Comparison of ENCODE assay signal across 8 cellular contexts in genomic region chr2:100242891-100243670, GRCh38.
A peak's percentile ranks its signal among the peaks of the same experiment; 100 is the strongest.
DNase-seq lines count a peak whose midpoint lies in the region; ATAC-seq and TF ChIP-seq lines count a peak whose summit lies in the region.

No MANE protein-coding gene starts in this region.

- H3K36me3 ChIP-seq in SJCRH30 (no peaks in the 10 kb centered on the region), gastrocnemius medialis (no peaks in the 10 kb centered on the region)

- no peak overlapping the region for H3K4me3 ChIP-seq in SJCRH30
- no peak overlapping the region for H3K4me3 ChIP-seq in astrocyte of the cerebellum (ENCODE audit: low read depth, low read length)
- H3K4me3 ChIP-seq in gastrocnemius medialis: no peak overlapping the region

- TF ChIP-seq CTCF in astrocyte of the cerebellum (IDR thresholded peaks at IDR 0.05; ENCODE audit: low read depth, low read length, missing control alignments) (peak; percentile 79), gastrocnemius medialis (IDR thresholded peaks at IDR 0.05 in 4 of 5, conservative IDR thresholded peaks at IDR 0.05 in 1 of 5) (peak; percentile 42 to 72 (median 65))

- DNase-seq in SIG-M5 treated with dmso at 0.1 percent for 504 hours (lab: John Stamatoyannopoulos, UW; ENCODE audit: unreplicated experiment) (peak; percentile 69), SIG-M5 (lab: John Stamatoyannopoulos, UW) (no peak), HS-5 (ENCODE audit: low read depth) (peak; percentile 59), SJCRH30 (peak; percentile 44 to 59), astrocyte of the cerebellum (ENCODE audit: low read depth) (no peak), hepatic stellate cell (ENCODE audit: low spot score) (peak; percentile 72), gastrocnemius medialis (peak in 1 of 2 donors; percentile 34)

- H3K27ac ChIP-seq in SJCRH30 (no peak overlapping the region), gastrocnemius medialis (no peak overlapping the region)

- intact Hi-C loops in gastrocnemius medialis (cut with DNase I; ENCODE audit: low total_unique reads): loop anchor here (1.0 kb wide), 1 partner anchor 684 kb away; no protein-coding TSS in a partner anchor

- in situ Hi-C loops in astrocyte of the cerebellum (cut with HindIII; ENCODE audit: low sequenced_read_pairs): no loop called here
- in situ Hi-C loops in gastrocnemius medialis (cut with MboI; ENCODE audit: low sequenced_read_pairs in 4 of 4): loop anchor here in 2 of 4 donors (5.0 to 10.0 kb wide), 2 partner anchors 686 to 688 kb away; no protein-coding TSS in a partner anchor

- no peaks in the 10 kb centered on the region for H3K9me3 ChIP-seq in SJCRH30 (replicated peaks)
- H3K9me3 ChIP-seq in gastrocnemius medialis: no peaks in the 10 kb centered on the region

- no peaks in the 10 kb centered on the region for H3K4me1 ChIP-seq in SJCRH30
- peaks cover 0 to 3% of the 10 kb centered on the region in 2 donors for H3K4me1 ChIP-seq in gastrocnemius medialis

- TF ChIP-seq POLR2A in gastrocnemius medialis (IDR thresholded peaks at IDR 0.05): no peak

- ATAC-seq in gastrocnemius medialis (peak; percentile 47 to 65), HG03460 (IDR thresholded peaks at IDR 0.05; ENCODE audit: unreplicated experiment) (no peak)

- H3K27me3 ChIP-seq in SJCRH30 (no peaks in the 10 kb centered on the region; the same call in none of the 2 replicates), gastrocnemius medialis (peaks cover 0 to 5% (median 0%) of the 10 kb centered on the region in 3 donors)

Comparison
In these comparisons a context has a peak if more than half of its experiments do, and no peak if none do; other contexts are left out.
1. DNase-seq: peak in SIG-M5 treated with dmso at 0.1 percent for 504 hours (single experiment), HS-5 (single experiment), SJCRH30 (2 of 2) and hepatic stellate cell (single experiment); none in SIG-M5 (single experiment) and astrocyte of the cerebellum (single experiment).